Comparison of ENCODE assay signal across 17 cellular contexts in genomic region chr6:44454198-44454597, GRCh38.
"Had no signal": no experiment of that assay in that cellular context is flagged by ENCODE, and none has a peak within 500 bp of the region (broad histone marks: within the 10 kb centered on the region; RNA-seq: fewer than 3 reads in every experiment).

No MANE protein-coding gene starts in this region.

- ATAC-seq: left ventricle myocardium superior; natural killer cell treated with Interleukin-12 subunit alpha and Interleukin-12 subunit beta and Interleukin-15 and Interleukin-18, amount 100 ng/mL, for 72 hours; upper lobe of right lung had no signal

- H3K4me3 ChIP-seq: stomach, testis, upper lobe of right lung had no signal

- H3K27ac Mint-ChIP-seq: activated naive CD8-positive, alpha-beta T cell treated with anti-CD3 and anti-CD28 coated beads, Interleukin-2, amount 10 ng/mL, durations not matched to agents 7 days and 5 days had no signal

- H3K9me3 ChIP-seq: stomach, testis, upper lobe of right lung had no signal

- DNase-seq: activated effector memory CD4-positive, alpha-beta T cell treated with anti-CD3 and anti-CD28 coated beads, Interleukin-2, amount 50 U/mL, for 16 hours; activated naive CD8-positive, alpha-beta T cell treated with anti-CD3 and anti-CD28 coated beads, Interleukin-2, amount 10 ng/mL, durations not matched to agents 7 days and 5 days; activated T-cell treated with anti-CD3 and anti-CD28 coated beads, Interleukin-2, amount 50 U/mL, for 48 hours; anterior cingulate cortex; brain microvascular endothelial cell; dermis blood vessel endothelial cell; hypothalamus; kidney glomerular epithelial cell; left ventricle myocardium superior; mesenchymal stem cell; stimulated activated CD4-positive, alpha-beta T cell treated with anti-CD3 and anti-CD28 coated beads, Interleukin-12 subunit alpha, Interleukin-12 subunit beta, amount 100 ng/mL, for 4 hours; stimulated activated CD4-positive, alpha-beta T cell treated with anti-CD3 and anti-CD28 coated beads, Interleukin-2, amount 100 ng/mL, for 24 hours; stomach; SW 1271; testis; upper lobe of right lung had no signal

- H3K9me3 Mint-ChIP-seq: activated naive CD8-positive, alpha-beta T cell treated with anti-CD3 and anti-CD28 coated beads, Interleukin-2, amount 10 ng/mL, durations not matched to agents 7 days and 5 days; natural killer cell treated with Interleukin-12 subunit alpha and Interleukin-12 subunit beta and Interleukin-15 and Interleukin-18, amount 100 ng/mL, for 72 hours had no signal

- H3K27ac ChIP-seq: brain microvascular endothelial cell, stomach, testis, upper lobe of right lung had no signal

- H3K27me3 ChIP-seq: brain microvascular endothelial cell, stomach, testis, upper lobe of right lung had no signal

- H3K36me3 Mint-ChIP-seq: natural killer cell treated with Interleukin-12 subunit alpha and Interleukin-12 subunit beta and Interleukin-15 and Interleukin-18, amount 100 ng/mL, for 72 hours had no signal

- H3K4me3 Mint-ChIP-seq: activated naive CD8-positive, alpha-beta T cell treated with anti-CD3 and anti-CD28 coated beads, Interleukin-2, amount 10 ng/mL, durations not matched to agents 7 days and 5 days; natural killer cell treated with Interleukin-12 subunit alpha and Interleukin-12 subunit beta and Interleukin-15 and Interleukin-18, amount 100 ng/mL, for 72 hours had no signal
